ENCODE assay signal across 7 cellular contexts in the genomic region with DNA sequence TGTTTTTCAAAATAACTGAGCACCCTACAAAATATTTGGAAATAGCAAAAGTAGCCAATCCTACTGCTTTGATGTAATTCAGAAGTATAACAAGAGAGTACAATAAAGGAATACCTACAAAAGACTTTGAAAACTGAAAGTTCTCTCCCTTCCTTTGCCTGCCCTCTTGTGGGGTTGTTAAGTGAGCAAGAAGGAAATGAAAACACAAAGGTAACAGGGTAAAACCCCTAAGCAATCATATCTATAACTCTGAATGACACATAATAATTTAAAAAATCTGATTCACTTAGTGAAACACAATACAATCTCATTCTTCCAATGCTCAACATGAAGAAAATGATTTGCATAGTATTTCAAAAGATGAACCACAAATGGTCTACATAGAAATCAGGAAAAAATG.
DNase-seq lines count a peak whose midpoint lies in the region; ATAC-seq and TF ChIP-seq lines count a peak whose summit lies in the region.

No MANE protein-coding gene starts in this region.

- peaks cover 19% of the 10 kb centered on the region for H3K4me1 ChIP-seq in Loucy (ENCODE audit: insufficient read depth, low read length, poor library complexity, severe bottlenecking)

- peak; percentile 60 for ATAC-seq in GM21737 (IDR thresholded peaks at IDR 0.05; ENCODE audit: unreplicated experiment)

- H3K4me3 ChIP-seq in Loucy (ENCODE audit: low read length, poor library complexity, severe bottlenecking) = no peak overlapping the region
- no peak overlapping the region for H3K4me3 ChIP-seq in retinal pigment epithelial cell (ENCODE audit: low read length)

- peaks cover 81% of the 10 kb centered on the region for H3K79me2 ChIP-seq in Loucy (ENCODE audit: insufficient read depth, low read length)

- no peak overlapping the region for H3K4me2 ChIP-seq in Loucy (ENCODE audit: low read depth, low read length, poor library complexity, severe bottlenecking)

- no peaks in the 10 kb centered on the region for H3K27me3 ChIP-seq in Loucy (ENCODE audit: insufficient read depth, low read length, poor library complexity, severe bottlenecking)

- DNase-seq in GM13976 (ENCODE audit: low spot score) (peak; percentile 36), dermis blood vessel endothelial cell (peak; percentile 73), retinal pigment epithelial cell (ENCODE audit: low read depth) (no peak), DMS153 (lab: John Stamatoyannopoulos, UW) (no peak), hippocampal formation (lab: John Stamatoyannopoulos, UW) (no peak)

- in situ Hi-C loops in GM13976 (cut with MboI; ENCODE audit: low sequenced_read_pairs, unreplicated experiment) = no loop called here

- no peak overlapping the region for H3K9ac ChIP-seq in Loucy (ENCODE audit: low read depth, low read length, poor library complexity, severe bottlenecking)

- TF ChIP-seq CTCF in GM13976 (IDR thresholded peaks at IDR 0.05; ENCODE audit: borderline replicate concordance, control extremely low read depth, extremely low read depth, insufficient read depth, missing control alignments) (peak; percentile 36), Loucy (conservative IDR thresholded peaks at IDR 0.05; ENCODE audit: low read length) (peak; percentile 65), retinal pigment epithelial cell (conservative IDR thresholded peaks at IDR 0.05; ENCODE audit: low read depth, low read length) (peak; percentile 54)

- no peaks in the 10 kb centered on the region for H3K9me3 ChIP-seq in Loucy (ENCODE audit: insufficient read depth, low read depth, low read length)

- no peaks in the 10 kb centered on the region for H3F3A ChIP-seq in Loucy (ENCODE audit: low read depth)

- peaks cover 52% of the 10 kb centered on the region for H4K20me1 ChIP-seq in Loucy (ENCODE audit: insufficient read depth, low read length, poor library complexity, severe bottlenecking)

- no peak overlapping the region for H2AFZ ChIP-seq in Loucy (ENCODE audit: low read length)

- H3K9me2 ChIP-seq in Loucy (replicated peaks; ENCODE audit: low read depth, low read length) = no peaks in the 10 kb centered on the region

- H3K36me3 ChIP-seq in Loucy (ENCODE audit: insufficient read depth, low read length) = no peaks in the 10 kb centered on the region

Comparison
In these comparisons a context has a peak if more than half of its experiments do, and no peak if none do; other contexts are left out.
1. DNase-seq: peak in GM13976 (single experiment) and dermis blood vessel endothelial cell (single experiment); none in retinal pigment epithelial cell (single experiment), DMS153 (single experiment) and hippocampal formation (0 of 2).
2. Peak in every context shown above with its lines, with median percentiles within 50 percentile points of each other: CTCF ChIP-seq.